1 cellular context compared by ENCODE assay signal in genomic region chr3:170712798-170713197, GRCh38.
TF ChIP-seq lines count a peak whose summit lies in the region.

No MANE protein-coding gene starts in this region.

TF ChIP-seq in IMR-90, 13 proteins besides CTCF, POLR2A, EP300 and RAD21 (continued from another document):
- TF ChIP-seq MAFK (IDR thresholded peaks at IDR 0.05; ENCODE audit: low read depth, low read length): no peak
